Comparison of ENCODE assay signal across 18 cellular contexts in the genomic region with DNA sequence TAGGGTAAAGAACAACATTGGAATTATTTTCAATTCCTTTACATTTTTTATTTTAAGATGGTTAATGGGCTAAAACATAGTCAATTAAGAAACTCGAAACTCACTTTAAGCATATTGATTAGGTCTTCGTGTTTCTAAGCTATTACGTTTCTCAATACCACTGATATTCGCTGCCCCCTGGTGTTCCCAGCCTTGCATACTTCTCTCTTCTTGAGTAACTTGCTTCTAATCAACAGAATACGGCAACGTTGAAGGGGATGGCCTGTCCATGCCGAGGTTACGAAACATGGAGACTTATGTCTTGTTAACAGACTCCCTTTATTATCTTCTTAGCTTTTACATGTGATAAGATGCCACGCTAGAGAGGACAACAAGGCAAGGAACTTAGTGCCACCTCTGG. TPM values are rescaled to one million over a fixed set of nuclear protein-coding genes. Genes with fewer than 3 reads are reported as not detected.
DNase-seq lines count a peak whose midpoint lies in the region; ATAC-seq and TF ChIP-seq lines count a peak whose summit lies in the region.
"Had no signal": no experiment of that assay in that cellular context is flagged by ENCODE, and none has a peak within 500 bp of the region (broad histone marks: within the 10 kb centered on the region; RNA-seq: fewer than 3 reads in every experiment).

No MANE protein-coding gene starts in this region.

- H2AFZ ChIP-seq in SK-N-SH (ENCODE audit: low read depth) = no peak overlapping the region

- H3K36me3 ChIP-seq in SK-N-SH (replicated peaks in 1 of 2; ENCODE audit: control insufficient read depth in 1 of 2, insufficient read depth in 2 of 2, low read length in 1 of 2) (no peaks in the 10 kb centered on the region), RWPE2 (ENCODE audit: low read depth) (no peaks in the 10 kb centered on the region), iPS DF 6.9 (ENCODE audit: control insufficient read depth, insufficient read depth, low read length) (no peaks in the 10 kb centered on the region), thyroid gland (no peaks in the 10 kb centered on the region)
- H3K36me3 ChIP-seq: adrenal gland, esophagus muscularis mucosa, ovary, upper lobe of left lung had no signal

- H3K9me3 ChIP-seq in SK-N-SH = no peaks in the 10 kb centered on the region
- no peaks in the 10 kb centered on the region for H3K9me3 ChIP-seq in RWPE2 (ENCODE audit: severe bottlenecking)
- no peaks in the 10 kb centered on the region for H3K9me3 ChIP-seq in iPS DF 6.9 (ENCODE audit: control insufficient read depth, insufficient read depth, low read length)
- no peaks in the 10 kb centered on the region for H3K9me3 ChIP-seq in thyroid gland
- H3K9me3 ChIP-seq: adrenal gland, esophagus muscularis mucosa, ovary, upper lobe of left lung had no signal

- no peak overlapping the region for H3K4me2 ChIP-seq in SK-N-SH

- H3F3A ChIP-seq in SK-N-SH (replicated peaks; ENCODE audit: insufficient read depth) = no peaks in the 10 kb centered on the region

- H3K27ac ChIP-seq in SK-N-SH (ENCODE audit: low read depth in 2 of 2, low read length in 1 of 2) (no peak overlapping the region), RWPE2 (ENCODE audit: poor library complexity, severe bottlenecking) (no peak overlapping the region), iPS DF 6.9 (ENCODE audit: low read length) (no peak overlapping the region), thyroid gland (no peak overlapping the region)
- H3K27ac ChIP-seq: adrenal gland, esophagus muscularis mucosa, ovary, upper lobe of left lung had no signal

- 0 out of 2 replicates have a peak, but pooled peaks have one; percentile 18 for TF ChIP-seq CTCF in SK-N-SH (IDR thresholded peaks at IDR 0.05)
- peak; percentile 46 for TF ChIP-seq CTCF in RWPE2 (IDR thresholded peaks at IDR 0.05; ENCODE audit: poor library complexity, severe bottlenecking)
- peak in 4 of 6 experiments; percentile 48 to 69 (median 59) for TF ChIP-seq CTCF in thyroid gland (IDR thresholded peaks at IDR 0.05)

- no peaks in the 10 kb centered on the region for H4K20me1 ChIP-seq in SK-N-SH (ENCODE audit: insufficient read depth)

- intact Hi-C loops in thyroid gland (cut with DNase I) = loop anchor here (5.0 kb wide), 1 partner anchor 202 kb away; no protein-coding TSS in a partner anchor

- H3K27me3 ChIP-seq in SK-N-SH (ENCODE audit: insufficient read depth) (no peaks in the 10 kb centered on the region), RWPE2 (ENCODE audit: insufficient read depth, poor library complexity, severe bottlenecking) (no peaks in the 10 kb centered on the region), iPS DF 6.9 (ENCODE audit: control insufficient read depth, insufficient read depth, low read length) (no peaks in the 10 kb centered on the region), thyroid gland (no peaks in the 10 kb centered on the region)
- H3K27me3 ChIP-seq: adrenal gland, esophagus muscularis mucosa, ovary, upper lobe of left lung had no signal

- TF ChIP-seq RAD21 in SK-N-SH (IDR thresholded peaks at IDR 0.05; ENCODE audit: low read length) = peak; percentile 42

- H3K9me2 ChIP-seq in SK-N-SH = no peaks in the 10 kb centered on the region

- H3K4me3 ChIP-seq in SK-N-SH (ENCODE audit: low read depth in 2 of 2, low read length in 1 of 2) (no peak overlapping the region), RWPE2 (ENCODE audit: severe bottlenecking) (no peak overlapping the region), iPS DF 6.9 (ENCODE audit: low read length) (no peak overlapping the region), thyroid gland (replicated peaks in 1 of 3) (no peak overlapping the region)
- H3K4me3 ChIP-seq: adrenal gland, esophagus muscularis mucosa, ovary, upper lobe of left lung had no signal

- H3K9ac ChIP-seq in SK-N-SH = no peak overlapping the region

- DNase-seq in SK-N-SH = no peak
- DNase-seq in RWPE2 (ENCODE audit: low spot score) = no peak
- peak; percentile 22 for DNase-seq in iPS DF 6.9 (ENCODE audit: low read depth, low spot score)
- peak; percentile 54 to 61 for DNase-seq in thyroid gland
- DNase-seq in NCI-H2171 (lab: John Stamatoyannopoulos, UW) = no peak
- no peak for DNase-seq in A172 (ENCODE audit: low spot score)
- DNase-seq in stimulated activated CD4-positive, alpha-beta T cell treated with anti-CD3 and anti-CD28 coated beads, Interleukin-12 subunit alpha, Interleukin-12 subunit beta, amount 100 ng/mL, for 4 hours = no peak
- DNase-seq: activated CD4-positive, alpha-beta T cell treated with anti-CD3 and anti-CD28 coated beads for 48 hours; adrenal gland; DND-41; hypothalamus; mesenchymal stem cell; NCI-H1694 treated with DMSO at 0.1 percent for 48 hours; ovary; T-helper 17 cell; upper lobe of left lung had no signal

- H3K79me2 ChIP-seq in SK-N-SH (ENCODE audit: insufficient read depth) = no peaks in the 10 kb centered on the region

- no peak for ATAC-seq in SK-N-SH treated with all-trans-retinoic acid at 6 μM for 48 hours
- ATAC-seq in RWPE2 (ENCODE audit: low read depth) = no peak
- ATAC-seq: T-helper 17 cell had no signal

- POLR2A ChIA-PET in SK-N-SH (lab: Yijun Ruan, JAX) = no interaction called here

- TF ChIP-seq EP300 in SK-N-SH (IDR thresholded peaks at IDR 0.05; ENCODE audit: borderline replicate concordance in 1 of 2, low read depth in 1 of 2, low read length in 1 of 2) = no peak

- H3K4me1 ChIP-seq in SK-N-SH (ENCODE audit: control insufficient read depth in 1 of 2, insufficient read depth in 2 of 2, low read depth in 1 of 2, low read length in 1 of 2) = peaks cover 0 to 2% of the 10 kb centered on the region in 2 experiments; a peak in 2 of 4 replicates
- H3K4me1 ChIP-seq in RWPE2 (ENCODE audit: insufficient read depth, poor library complexity, severe bottlenecking) = no peaks in the 10 kb centered on the region
- H3K4me1 ChIP-seq in iPS DF 6.9 (ENCODE audit: control insufficient read depth, insufficient read depth, low read length) = no peaks in the 10 kb centered on the region
- H3K4me1 ChIP-seq in thyroid gland = no peaks in the 10 kb centered on the region
- H3K4me1 ChIP-seq: adrenal gland, esophagus muscularis mucosa, upper lobe of left lung had no signal

- CTCF ChIA-PET in SK-N-SH (lab: Yijun Ruan, JAX) = interaction anchor here (0.7 to 1.7 kb wide), 6 partner anchors 10 to 204 kb away, joined by 3 read pairs; no protein-coding TSS in a partner anchor

- no peak for TF ChIP-seq POLR2A in thyroid gland (IDR thresholded peaks at IDR 0.05)

- 56% methylated on average over 9 of the region's 9 CpGs for WGBS in SK-N-SH (ENCODE audit: low lambda C conversion rate)
- no CpG with 5 or more reads among the region's 9 CpGs for WGBS in iPS DF 6.9 (ENCODE audit: insufficient coverage, insufficient read length)
- WGBS in thyroid gland, 2 donors = 69 to 73% methylated on average over 9 of the region's 9 CpGs

TF ChIP-seq in SK-N-SH, 30 proteins besides CTCF, POLR2A, EP300 and RAD21:
- TF ChIP-seq FOXM1 (IDR thresholded peaks at IDR 0.05; ENCODE audit: low read depth) = no peak
- TF ChIP-seq RXRA (IDR thresholded peaks at IDR 0.05; ENCODE audit: borderline replicate concordance, low read depth) = no peak
- TF ChIP-seq RCOR1 (IDR thresholded peaks at IDR 0.05; ENCODE audit: low read length) = no peak
- no peak for TF ChIP-seq RFX5 (IDR thresholded peaks at IDR 0.05; ENCODE audit: low read length)
- TF ChIP-seq YY1 (IDR thresholded peaks at IDR 0.05; ENCODE audit: low read depth) = no peak
- no peak for TF ChIP-seq NFIC (IDR thresholded peaks at IDR 0.05; ENCODE audit: borderline replicate concordance)
- TF ChIP-seq CHD2 (IDR thresholded peaks at IDR 0.05; ENCODE audit: low read length, partially characterized antibody) = no peak

TF ChIP-seq in SK-N-SH treated with all-trans-retinoic acid at 6 μM for 48 hours, 23 proteins besides CTCF, POLR2A, EP300 and RAD21:
- TF ChIP-seq, protein P1, sequence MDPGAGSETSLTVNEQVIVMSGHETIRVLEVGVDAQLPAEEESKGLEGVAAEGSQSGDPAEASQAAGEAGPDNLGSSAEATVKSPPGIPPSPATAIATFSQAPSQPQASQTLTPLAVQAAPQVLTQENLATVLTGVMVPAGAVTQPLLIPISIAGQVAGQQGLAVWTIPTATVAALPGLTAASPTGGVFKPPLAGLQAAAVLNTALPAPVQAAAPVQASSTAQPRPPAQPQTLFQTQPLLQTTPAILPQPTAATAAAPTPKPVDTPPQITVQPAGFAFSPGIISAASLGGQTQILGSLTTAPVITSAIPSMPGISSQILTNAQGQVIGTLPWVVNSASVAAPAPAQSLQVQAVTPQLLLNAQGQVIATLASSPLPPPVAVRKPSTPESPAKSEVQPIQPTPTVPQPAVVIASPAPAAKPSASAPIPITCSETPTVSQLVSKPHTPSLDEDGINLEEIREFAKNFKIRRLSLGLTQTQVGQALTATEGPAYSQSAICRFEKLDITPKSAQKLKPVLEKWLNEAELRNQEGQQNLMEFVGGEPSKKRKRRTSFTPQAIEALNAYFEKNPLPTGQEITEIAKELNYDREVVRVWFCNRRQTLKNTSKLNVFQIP (CRISPR knock-in tag; IDR thresholded peaks at IDR 0.05; ENCODE audit: borderline replicate concordance, low read depth) = no peak
- no peak for TF ChIP-seq TOX (CRISPR knock-in tag; IDR thresholded peaks at IDR 0.05; ENCODE audit: borderline replicate concordance)
- no peak for TF ChIP-seq ESRRG (CRISPR knock-in tag; IDR thresholded peaks at IDR 0.05)
- TF ChIP-seq BACH2 (CRISPR knock-in tag; IDR thresholded peaks at IDR 0.05; ENCODE audit: borderline replicate concordance) = no peak
- TF ChIP-seq CSDC2 (CRISPR knock-in tag; IDR thresholded peaks at IDR 0.05) = no peak
- no peak for TF ChIP-seq ZC3H10 (CRISPR knock-in tag; IDR thresholded peaks at IDR 0.05)
- no peak for TF ChIP-seq ZNF8 (CRISPR knock-in tag; IDR thresholded peaks at IDR 0.05)

RNA-seq across cellular contexts. Expression of a gene that starts 43.6 kb away (rescaled TPM):
- polyA plus RNA-seq in SK-N-SH (2012; rRNA removed) = 22.2 and 22.7 TPM in 2 replicates
- 30.7 and 32.6 TPM in 2 replicates for polyA plus RNA-seq in SK-N-SH (2012; cell fraction: cytosol; rRNA removed)
- 17.7 and 29.2 TPM in 2 replicates for polyA plus RNA-seq in SK-N-SH (2012; cell fraction: nucleus; rRNA removed)
- total RNA-seq in thyroid gland = 10 to 100 TPM in 3 of 4 donors, 1 to 10 TPM in 1; 8.6 to 26.3 (median 16.6) TPM
- total RNA-seq in A172 (2014; rRNA removed; shearing (Covaris generic)) = 11.2 and 12.2 TPM in 2 replicates
- total RNA-seq: T-helper 17 cell had no signal

Comparison
In these comparisons a context has a peak if more than half of its experiments do, and no peak if none do; other contexts are left out.
1. DNase-seq: peak in iPS DF 6.9 (single experiment) and thyroid gland (2 of 2); none in SK-N-SH (single experiment), RWPE2 (single experiment), NCI-H2171 (single experiment), A172 (single experiment) and stimulated activated CD4-positive, alpha-beta T cell treated with anti-CD3 and anti-CD28 coated beads, Interleukin-12 subunit alpha, Interleukin-12 subunit beta, amount 100 ng/mL, for 4 hours (single experiment).
2. Peak in every context shown above with its lines, with median percentiles within 50 percentile points of each other: CTCF ChIP-seq.